ENCODE assay signal across 20 cellular contexts in the genomic region with DNA sequence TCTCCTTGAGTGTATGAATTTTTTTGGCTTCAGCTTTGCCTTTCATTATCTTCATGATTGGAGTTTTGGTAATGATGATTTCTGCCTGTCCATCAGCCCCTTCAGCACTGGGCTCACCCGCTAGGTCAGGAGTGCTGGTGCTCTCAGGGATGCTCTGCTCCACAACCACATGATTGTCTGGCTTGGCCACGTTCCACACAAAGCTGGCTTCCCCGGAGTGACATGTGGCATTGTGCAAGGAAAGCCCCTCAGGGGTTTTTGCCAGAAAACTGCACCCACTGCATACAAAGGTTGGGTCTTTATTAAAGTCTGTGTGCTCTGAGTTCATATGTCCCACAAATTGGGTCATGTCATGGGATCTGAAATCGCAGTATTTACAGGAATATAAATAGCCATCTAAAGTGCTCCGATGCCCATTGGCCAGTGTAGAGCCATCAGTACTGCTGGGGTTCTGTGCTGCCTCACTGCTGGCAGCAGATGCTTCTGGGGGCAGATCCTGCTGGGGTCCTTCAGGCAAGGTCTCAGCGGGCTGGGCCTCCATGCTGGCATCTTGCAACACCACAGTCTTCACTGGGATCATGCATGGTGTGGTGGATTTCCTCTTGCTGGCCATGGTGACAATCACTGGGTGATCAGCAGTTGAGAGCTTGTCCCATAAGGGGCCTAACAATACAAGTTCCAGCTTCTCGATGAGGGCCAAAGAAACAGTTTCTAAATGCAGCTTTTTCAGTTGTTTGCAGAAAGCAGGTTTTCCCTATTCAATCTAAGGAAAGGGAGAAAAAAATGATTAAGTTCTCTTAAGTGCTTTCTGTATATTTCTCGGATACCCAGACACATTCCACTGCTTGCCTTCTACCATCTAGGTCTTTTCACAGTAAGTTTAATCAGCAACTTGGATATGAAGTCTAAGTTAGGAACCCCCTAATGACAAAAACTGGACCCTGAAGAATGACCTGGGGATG.
"Had no signal": no experiment of that assay in that cellular context is flagged by ENCODE, and none has a peak within 500 bp of the region (broad histone marks: within the 10 kb centered on the region; RNA-seq: fewer than 3 reads in every experiment).

No MANE protein-coding gene starts in this region.

- H3K27ac ChIP-seq: ascending aorta, pancreas, vagina, VCaP had no signal

- H3K27me3 ChIP-seq: ascending aorta, pancreas, thyroid gland, vagina had no signal

- H3K9me3 ChIP-seq: pancreas, thyroid gland, vagina had no signal

- H3K4me3 ChIP-seq: ascending aorta, coronary artery, pancreas, skin epidermis, thyroid gland, vagina had no signal

- DNase-seq: activated CD4-positive, alpha-beta memory T cell treated with anti-CD3 and anti-CD28 coated beads, Interleukin-2, amount 10 ng/mL, durations not matched to agents 7 days and 5 days; activated CD4-positive, alpha-beta T cell treated with anti-CD3 and anti-CD28 coated beads for 36 hours; activated gamma-delta T cell treated with Interleukin-2 at 50 U/mL for 16 hours; activated naive CD8-positive, alpha-beta T cell treated with anti-CD3 and anti-CD28 coated beads, Interleukin-2, amount 10 ng/mL, durations not matched to agents 7 days and 5 days; activated T-cell treated with anti-CD3 and anti-CD28 coated beads, Interleukin-2, amount 50 U/mL, for 72 hours; effector memory CD8-positive, alpha-beta T cell; erythroblast; immature natural killer cell; left colon; mesendoderm; pancreas; stimulated activated CD4-positive, alpha-beta T cell treated with anti-CD3 and anti-CD28 coated beads, Interleukin-4, amount 100 ng/mL, for 4 hours; stimulated activated naive CD8-positive, alpha-beta T cell treated with anti-CD3 and anti-CD28 coated beads, Interleukin-15, amount 100 ng/mL, for 72 hours; T-cell; thyroid gland had no signal

- FAIRE-seq: pancreas had no signal

- H3K36me3 ChIP-seq: pancreas had no signal

- ATAC-seq: activated CD4-positive, alpha-beta T cell treated with anti-CD3 and anti-CD28 coated beads for 36 hours; activated T-cell treated with anti-CD3 and anti-CD28 coated beads, Interleukin-2, amount 50 U/mL, for 72 hours; effector memory CD8-positive, alpha-beta T cell; left colon; pancreas; stimulated activated naive CD8-positive, alpha-beta T cell treated with anti-CD3 and anti-CD28 coated beads, Interleukin-15, amount 100 ng/mL, for 72 hours; T-cell had no signal

- H3K4me1 ChIP-seq: ascending aorta, pancreas, thyroid gland, vagina had no signal
